In the genomic region with DNA sequence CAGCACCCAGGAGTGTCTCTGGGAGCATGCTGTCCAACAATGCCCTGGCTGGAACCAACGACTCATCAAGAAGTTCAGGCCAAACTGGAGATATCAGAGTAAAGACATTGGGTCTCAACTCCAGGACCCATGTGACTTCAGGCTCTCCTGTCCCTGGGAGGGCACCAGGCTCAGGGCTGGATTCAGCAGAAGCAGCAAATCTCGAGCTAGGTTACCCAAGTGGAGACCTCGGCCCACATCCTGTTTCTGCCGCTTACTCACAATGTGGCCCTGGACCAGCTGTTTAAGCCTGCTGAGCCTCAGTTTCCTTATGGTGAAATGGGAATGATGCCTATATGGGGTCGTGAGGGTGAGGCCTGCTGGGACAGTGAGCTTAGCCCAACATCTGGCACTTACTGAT, we compare ENCODE assay signal across 19 cellular contexts. TPM values are rescaled to one million over a fixed set of nuclear protein-coding genes. Genes with fewer than 3 reads are reported as not detected.
"Had no signal": no experiment of that assay in that cellular context is flagged by ENCODE, and none has a peak within 500 bp of the region (broad histone marks: within the 10 kb centered on the region; RNA-seq: fewer than 3 reads in every experiment).

No MANE protein-coding gene starts in this region.

- FAIRE-seq: colon had no signal

- H3K4me2 ChIP-seq: hepatocyte had no signal

- H3K79me2 ChIP-seq: hepatocyte, parathyroid adenoma had no signal

- H3K9me3 ChIP-seq: body of pancreas, thoracic aorta, vagina had no signal

- H3K4me3 ChIP-seq: body of pancreas, hepatocyte, thoracic aorta, vagina had no signal

- H3K4me1 ChIP-seq: foreskin keratinocyte, vagina had no signal

- H3K27ac ChIP-seq: body of pancreas, foreskin keratinocyte, hepatocyte, parathyroid adenoma, thoracic aorta, vagina had no signal

- DNase-seq: activated effector memory CD4-positive, alpha-beta T cell treated with anti-CD3 and anti-CD28 coated beads, Interleukin-2, amount 50 U/mL, for 16 hours; activated naive CD4-positive, alpha-beta T cell treated with anti-CD3 and anti-CD28 coated beads, Interleukin-2, amount 10 ng/mL, durations not matched to agents 7 days and 5 days; anterior cingulate cortex; body of pancreas; caudate nucleus; effector memory CD4-positive, alpha-beta T cell; foreskin keratinocyte; glutamatergic neuron; immature natural killer cell; right cardiac atrium; stimulated activated CD4-positive, alpha-beta T cell treated with anti-CD3 and anti-CD28 coated beads, Interleukin-2, amount 100 ng/mL, for 24 hours; T1000 had no signal

- H2AFZ ChIP-seq: hepatocyte, parathyroid adenoma had no signal

- H3K27me3 ChIP-seq: body of pancreas, hepatocyte, vagina had no signal

- ATAC-seq: body of pancreas; foreskin keratinocyte; natural killer cell treated with Interleukin-12 subunit alpha and Interleukin-12 subunit beta and Interleukin-15 and Interleukin-18, amount 100 ng/mL, for 72 hours; right cardiac atrium; WTC11 had no signal

- H3K9ac ChIP-seq: parathyroid adenoma had no signal

- H3K36me3 ChIP-seq: thoracic aorta, vagina had no signal

RNA-seq across cellular contexts. Expression of a gene that starts 9.3 kb away (rescaled TPM):
- total RNA-seq: foreskin keratinocyte had no signal
- polyA plus RNA-seq: foreskin keratinocyte had no signal
